16 cellular contexts compared by ENCODE assay signal in the genomic region with DNA sequence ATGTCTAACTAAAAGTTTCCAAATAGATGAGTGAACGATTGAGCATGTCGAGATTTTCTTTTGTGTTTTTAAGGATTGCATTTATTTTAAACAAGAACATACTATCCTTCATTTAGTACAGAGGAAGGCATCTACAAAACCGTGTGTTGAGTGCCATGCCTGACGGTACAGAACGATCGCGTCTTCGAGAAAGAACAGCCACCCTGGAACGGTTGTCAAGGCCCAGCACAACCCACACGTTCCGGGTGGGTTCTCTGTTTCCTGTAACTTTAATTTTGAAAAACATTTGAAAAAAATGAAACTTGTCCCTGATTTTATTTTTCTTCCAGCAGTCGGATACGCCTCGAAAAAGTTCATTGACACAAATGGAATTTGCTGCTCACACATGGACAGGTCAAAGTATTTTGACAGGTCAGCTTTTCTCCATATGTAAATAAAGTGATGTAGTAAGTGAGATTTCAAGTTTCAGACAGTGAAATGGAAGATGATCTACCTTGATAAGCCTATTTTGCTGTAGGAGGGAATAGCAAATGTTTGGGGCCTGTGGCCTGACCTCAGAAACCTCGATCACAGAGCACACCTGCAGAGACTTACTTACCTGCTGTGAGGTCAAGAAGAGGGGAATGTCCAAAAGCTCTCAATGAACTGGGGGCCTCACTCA. TPM values are rescaled to one million over a fixed set of nuclear protein-coding genes. Genes with fewer than 3 reads are reported as not detected.
DNase-seq lines count a peak whose midpoint lies in the region; ATAC-seq, FAIRE-seq and TF ChIP-seq lines count a peak whose summit lies in the region.
"Had no signal": no experiment of that assay in that cellular context is flagged by ENCODE, and none has a peak within 500 bp of the region (broad histone marks: within the 10 kb centered on the region; RNA-seq: fewer than 3 reads in every experiment).

No MANE protein-coding gene starts in this region.

- H3K4me3 Mint-ChIP-seq in GM23338 (no peak overlapping the region), WTC11 (no peak overlapping the region)
- no peak overlapping the region for H3K4me3 Mint-ChIP-seq in activated T-cell treated with anti-CD3 and anti-CD28 coated beads, Interleukin-2, amount 50 U/mL, for 24 hours
- H3K4me3 Mint-ChIP-seq: CD8-positive, alpha-beta memory T cell had no signal

- H3K9me3 Mint-ChIP-seq in GM23338 (no peaks in the 10 kb centered on the region), WTC11 (no peaks in the 10 kb centered on the region)
- H3K9me3 Mint-ChIP-seq in activated T-cell treated with anti-CD3 and anti-CD28 coated beads, Interleukin-2, amount 50 U/mL, for 24 hours, result no peaks in the 10 kb centered on the region
- H3K9me3 Mint-ChIP-seq: CD8-positive, alpha-beta memory T cell had no signal

- no peak for FAIRE-seq in HepG2 (lab: Jason Lieb, UNC)
- FAIRE-seq: A204.1, GM12878, GM18507, HTR-8/SVneo had no signal

- DNase-seq in GM23338 (ENCODE audit: low spot score), result peak; percentile 0
- no peak for DNase-seq in WTC11 (ENCODE audit: low spot score)
- DNase-seq in HepG2 (ENCODE audit: low spot score), result no peak
- no peak for DNase-seq in activated CD4-positive, alpha-beta T cell treated with anti-CD3 and anti-CD28 coated beads for 4 hours
- DNase-seq in activated T-cell treated with anti-CD3 and anti-CD28 coated beads, Interleukin-2, amount 50 U/mL, for 24 hours, result no peak
- no peak for DNase-seq in NCI-H1092 (lab: John Stamatoyannopoulos, UW)
- DNase-seq: Caco-2; CD8-positive, alpha-beta memory T cell; GM23248; KBM-7 had no signal

- H3K4me3 ChIP-seq in GM23338 (no peak overlapping the region), HepG2 (replicated peaks in 1 of 3; ENCODE audit: insufficient read depth in 1 of 3, low read depth in 2 of 3, low read length in 3 of 3) (no peak overlapping the region)
- H3K4me3 ChIP-seq: GM12878, GM23248, HAP-1 had no signal

- TF ChIP-seq EP300 in HepG2 (IDR thresholded peaks at IDR 0.05; ENCODE audit: low read depth in 2 of 2, low read length in 2 of 2) (no peak), HepG2 (CRISPR knock-in tag; IDR thresholded peaks at IDR 0.05; ENCODE audit: borderline replicate concordance) (no peak)

- H3K9me2 ChIP-seq in GM23338 (ENCODE audit: insufficient read depth), result no peaks in the 10 kb centered on the region

- in situ Hi-C loops in HepG2 (cut with HindIII; ENCODE audit: extremely low pct_ligation_motif_present, low pct_unique_long_range_greater_than_20kb), result no loop called here

- no peak for TF ChIP-seq RAD21 in HepG2 (CRISPR knock-in tag; IDR thresholded peaks at IDR 0.05)

- H2AFZ ChIP-seq in GM23338 (no peak overlapping the region), HepG2 (ENCODE audit: low read length) (no peak overlapping the region)
- H2AFZ ChIP-seq: GM23248 had no signal

- H3K4me2 ChIP-seq in GM23338 (no peak overlapping the region), HepG2 (ENCODE audit: low read depth, low read length) (no peak overlapping the region)

- 0 out of 2 replicates have a peak, but pooled peaks cover 3% of the 10 kb centered on the region for H3F3A ChIP-seq in GM23338 (replicated peaks; ENCODE audit: low read depth)

- H3K27ac Mint-ChIP-seq in GM23338 (no peak overlapping the region), WTC11 (peak overlapping the region; percentile 39; the same call in 1 of the 2 replicates)
- no peak overlapping the region for H3K27ac Mint-ChIP-seq in activated T-cell treated with anti-CD3 and anti-CD28 coated beads, Interleukin-2, amount 50 U/mL, for 24 hours

- H3K9me3 ChIP-seq in HepG2 (ENCODE audit: low read length), result no peaks in the 10 kb centered on the region
- H3K9me3 ChIP-seq: Caco-2, HAP-1 had no signal

- H3K9ac ChIP-seq in HepG2 (ENCODE audit: insufficient read depth, low read depth, low read length), result no peak overlapping the region
- H3K9ac ChIP-seq: GM23248 had no signal

- H4K20me1 ChIP-seq in GM23338 (replicated peaks; ENCODE audit: insufficient read depth) (no peaks in the 10 kb centered on the region), HepG2 (ENCODE audit: insufficient read depth, low read length) (no peaks in the 10 kb centered on the region)

- H3K36me3 Mint-ChIP-seq in GM23338 (ENCODE audit: low read depth) (peaks cover 15% of the 10 kb centered on the region; the same call in 1 of the 3 replicates), WTC11 (no peaks in the 10 kb centered on the region)
- H3K36me3 Mint-ChIP-seq in activated T-cell treated with anti-CD3 and anti-CD28 coated beads, Interleukin-2, amount 50 U/mL, for 24 hours (ENCODE audit: low read depth), result no peaks in the 10 kb centered on the region
- H3K36me3 Mint-ChIP-seq: CD8-positive, alpha-beta memory T cell had no signal

- intact Hi-C loops in HepG2 (cut with micrococcal nuclease; ENCODE audit: unreplicated experiment), result no loop called here

- WGBS in HepG2 (ENCODE audit: low lambda C conversion rate), result 45% methylated on average over 15 of the region's 15 CpGs

- H3K4me1 ChIP-seq in GM23338 (ENCODE audit: insufficient read depth) (no peaks in the 10 kb centered on the region), HepG2 (ENCODE audit: insufficient read depth, low read length) (peaks cover 37% of the 10 kb centered on the region)
- H3K4me1 ChIP-seq: HAP-1 had no signal

- no peaks in the 10 kb centered on the region for H3K36me3 ChIP-seq in GM23338 (ENCODE audit: insufficient read depth)
- H3K36me3 ChIP-seq in HepG2 (replicated peaks in 1 of 2; ENCODE audit: control insufficient read depth in 1 of 2, insufficient read depth in 2 of 2, low read length in 2 of 2), result no peaks in the 10 kb centered on the region
- H3K36me3 ChIP-seq: HAP-1 had no signal

- CTCF ChIA-PET in WTC11 (lab: Charles Lee) (interaction anchor here (1.5 kb wide), 1 partner anchor 35 kb away, joined by 3 read pairs; no protein-coding TSS in a partner anchor), HepG2 (lab: Yijun Ruan, JAX; ENCODE audit: low intra/inter-chr PET ratio, low total read pairs) (no interaction called here)

- H3K27me3 ChIP-seq in GM23338 (ENCODE audit: insufficient read depth) (no peaks in the 10 kb centered on the region), HepG2 (ENCODE audit: control insufficient read depth in 1 of 2, insufficient read depth in 2 of 2, low read length in 2 of 2) (peaks cover 3 to 9% of the 10 kb centered on the region in 2 experiments; a peak in 3 of 5 replicates)

- no peaks in the 10 kb centered on the region for H3K79me2 ChIP-seq in GM23338 (replicated peaks; ENCODE audit: insufficient read depth)
- no peaks in the 10 kb centered on the region for H3K79me2 ChIP-seq in HepG2 (ENCODE audit: insufficient read depth, low read length)

- H3K27ac ChIP-seq in GM23338 (ENCODE audit: low read depth), result no peak overlapping the region
- H3K27ac ChIP-seq in HepG2 (ENCODE audit: extremely low read length, insufficient read depth, low read length), result no peak overlapping the region
- H3K27ac ChIP-seq: GM23248 had no signal

- POLR2A ChIA-PET in WTC11 (lab: Charles Lee), result no interaction called here
- POLR2A ChIA-PET in HepG2 (lab: Yijun Ruan, JAX), result no interaction called here

- peaks cover 5% of the 10 kb centered on the region for H3K27me3 Mint-ChIP-seq in GM23338 (ENCODE audit: insufficient read depth, low read depth, poor library complexity)
- no peaks in the 10 kb centered on the region for H3K27me3 Mint-ChIP-seq in WTC11 (ENCODE audit: low read depth)
- H3K27me3 Mint-ChIP-seq in activated T-cell treated with anti-CD3 and anti-CD28 coated beads, Interleukin-2, amount 50 U/mL, for 24 hours, result peaks cover 11% of the 10 kb centered on the region

- ATAC-seq in GM23338 (no peak), WTC11 (no peak), HepG2 (no peak), GM21367 (IDR thresholded peaks at IDR 0.05; ENCODE audit: unreplicated experiment) (no peak)
- ATAC-seq: GM12878 had no signal

- no peak for TF ChIP-seq POLR2A in HepG2 (IDR thresholded peaks at IDR 0.05; ENCODE audit: insufficient read depth in 1 of 2, low read depth in 2 of 2, low read length in 2 of 2)

- BruUV-seq in HepG2 (replicated peaks; lab: Mats Ljungman, UMichigan), result no TSS peak

- no peak for TF ChIP-seq CTCF in GM23338 (conservative IDR thresholded peaks at IDR 0.05; ENCODE audit: low read depth in 2 of 2)
- no peak for TF ChIP-seq CTCF in WTC11 (IDR thresholded peaks at IDR 0.05)
- TF ChIP-seq CTCF in HepG2 (CRISPR knock-in tag; IDR thresholded peaks at IDR 0.05), result no peak

- H3K4me1 Mint-ChIP-seq in GM23338, result peaks cover 25% of the 10 kb centered on the region
- H3K4me1 Mint-ChIP-seq in WTC11, result peaks cover 27% of the 10 kb centered on the region
- no peaks in the 10 kb centered on the region for H3K4me1 Mint-ChIP-seq in activated T-cell treated with anti-CD3 and anti-CD28 coated beads, Interleukin-2, amount 50 U/mL, for 24 hours (ENCODE audit: low read depth)
- H3K4me1 Mint-ChIP-seq: CD8-positive, alpha-beta memory T cell had no signal

TF ChIP-seq in HepG2, 621 proteins besides CTCF, POLR2A, EP300 and RAD21 (continues in another document):
- TF ChIP-seq ZNF790 (CRISPR knock-in tag; IDR thresholded peaks at IDR 0.05; ENCODE audit: borderline replicate concordance), result no peak
- no peak for TF ChIP-seq ZC3H13 (CRISPR knock-in tag; IDR thresholded peaks at IDR 0.05)

RNA-seq across cellular contexts. Expression of a gene that starts 24.4 kb away (rescaled TPM):
- 3.1 and 3.4 TPM in 2 replicates for total RNA-seq in GM23338 (2014; rRNA removed; shearing (Covaris generic))
- polyA plus RNA-seq in GM23338 (2016; fragmentation: Nextera tagmentation; extraction: Ambion mirVana), result 1.4 and 1.5 TPM in 2 replicates
- 2.0 to 3.1 TPM (median 2.2 TPM) in 3 replicates for total RNA-seq in WTC11 (2021)
- total RNA-seq in HepG2 (2016; rRNA removed; fragmentation: Illumina TruSeq; extraction: Trizol), result 2.1 and 7.2 TPM in 2 replicates
- 1.5 and 2.2 TPM in 2 replicates for total RNA-seq in HepG2 (2016; cell fraction: cytosol; rRNA removed; fragmentation: Illumina TruSeq; extraction: Trizol; ENCODE audit: low read depth)
- 3.0 and 6.9 TPM in 2 replicates for total RNA-seq in HepG2 (2016; cell fraction: insoluble cytoplasmic fraction; rRNA removed; fragmentation: Illumina TruSeq; extraction: Trizol)
- 2.9 and 3.1 TPM in 2 replicates for total RNA-seq in HepG2 (2016; cell fraction: membrane; rRNA removed; fragmentation: Illumina TruSeq; extraction: Trizol)
- 14.3 and 14.6 TPM in 2 replicates for total RNA-seq in HepG2 (2016; cell fraction: nucleus; rRNA removed; fragmentation: Illumina TruSeq; extraction: Trizol)
- 4.7 and 6.2 TPM in 2 replicates for polyA plus RNA-seq in HepG2 (2011; rRNA removed)
- polyA plus RNA-seq in HepG2 (2011; cell fraction: cytosol; rRNA removed), result 2.1 and 3.2 TPM in 2 replicates
- polyA plus RNA-seq in HepG2 (2011; cell fraction: nucleus; rRNA removed), result 16.5 and 24.0 TPM in 2 replicates
- polyA plus RNA-seq in HepG2 (2012), result 6.6 and 6.7 TPM in 2 replicates
- polyA plus RNA-seq in HepG2 (2016; cell fraction: cytosol; fragmentation: Illumina TruSeq; extraction: Trizol; ENCODE audit: low read depth), result 1.9 and 2.1 TPM in 2 replicates
- 2.6 and 2.9 TPM in 2 replicates for polyA plus RNA-seq in HepG2 (2016; cell fraction: insoluble cytoplasmic fraction; fragmentation: Illumina TruSeq; extraction: Trizol; ENCODE audit: low read depth)
- polyA plus RNA-seq in HepG2 (2016; cell fraction: membrane; fragmentation: Illumina TruSeq; extraction: Trizol; ENCODE audit: low read depth), result 2.3 and 2.6 TPM in 2 replicates
- polyA plus RNA-seq in HepG2 (2016; cell fraction: nucleus; fragmentation: Illumina TruSeq; extraction: Trizol; ENCODE audit: insufficient read depth, low read depth), result 40.3 and 41.1 TPM in 2 replicates
- 0.82 and 1.7 TPM in 2 replicates for polyA minus RNA-seq in HepG2 (2011; rRNA and poly(A)+ RNA removed; ENCODE audit: low replicate concordance)
- 1.6 and 2.0 TPM in 2 replicates for polyA minus RNA-seq in HepG2 (2011; cell fraction: cytosol; rRNA and poly(A)+ RNA removed)
- polyA minus RNA-seq in HepG2 (2011; cell fraction: nucleus; rRNA and poly(A)+ RNA removed), result 9.9 and 14.3 TPM in 2 replicates
